Comparison of ENCODE assay signal across 8 cellular contexts in the genomic region with DNA sequence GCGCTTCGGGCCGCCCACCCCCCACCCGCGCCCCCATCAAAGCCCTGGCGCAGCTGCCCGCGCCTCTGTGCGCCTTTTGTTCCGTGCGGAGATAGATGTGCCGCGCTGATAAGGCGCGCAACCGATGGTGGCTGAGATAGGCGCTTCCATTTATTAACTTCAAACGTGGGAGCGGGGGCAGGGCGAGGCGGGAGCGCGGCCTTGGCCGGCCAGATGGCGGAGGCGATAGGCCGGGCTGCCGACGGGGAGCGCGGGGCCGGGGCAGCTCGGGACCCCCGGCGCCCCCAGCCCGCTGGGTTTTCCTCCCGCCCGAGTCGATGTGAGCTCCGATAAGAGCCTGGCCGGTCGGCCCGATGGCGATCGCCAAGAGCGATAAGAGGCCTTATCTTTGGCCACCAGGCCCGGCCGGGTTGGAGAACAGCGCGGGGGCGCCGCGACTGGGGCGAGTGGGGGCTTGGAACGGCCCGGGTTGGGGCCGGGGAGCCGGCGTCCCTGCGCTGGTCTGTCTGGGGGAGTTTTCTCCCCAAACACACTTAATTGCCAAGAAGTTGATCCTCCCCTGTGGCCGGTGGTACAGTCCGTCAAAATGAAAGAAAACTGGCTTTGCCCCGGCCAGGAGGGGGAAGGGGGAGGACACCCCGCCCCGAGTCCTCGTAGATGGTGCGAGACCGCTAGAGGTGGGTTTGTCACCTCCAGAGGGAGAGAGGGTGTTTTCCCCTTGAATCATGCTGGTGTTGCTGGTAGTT. TPM values are rescaled to one million over a fixed set of nuclear protein-coding genes. Genes with fewer than 3 reads are reported as not detected.
A peak's percentile ranks its signal among the peaks of the same experiment; 100 is the strongest.
DNase-seq lines count a peak whose midpoint lies in the region; ATAC-seq and TF ChIP-seq lines count a peak whose summit lies in the region.

No MANE protein-coding gene starts in this region.

- H3K27me3 ChIP-seq in psoas muscle (ENCODE audit: insufficient read depth in 3 of 3, low read length in 2 of 3) = peaks cover 0 to 41% (median 15%) of the 10 kb centered on the region in 3 donors
- H3K27me3 ChIP-seq in vagina = no peaks in the 10 kb centered on the region

- H3K27ac ChIP-seq in psoas muscle = no peak overlapping the region
- peak overlapping the region; percentile 65 for H3K27ac ChIP-seq in vagina

- in situ Hi-C loops in ACHN (cut with HindIII; ENCODE audit: low pct_ligation_motif_present, low pct_unique_long_range_greater_than_20kb, low sequenced_read_pairs) = no loop called here

- H3K36me3 ChIP-seq in psoas muscle (ENCODE audit: insufficient read depth in 1 of 2, low read depth in 1 of 2) (no peaks in the 10 kb centered on the region), vagina (no peaks in the 10 kb centered on the region)

- intact Hi-C loops in psoas muscle (cut with DNase I) (no loop called here), vagina (cut with DNase I) (no loop called here)

- 2 to 6% (median 3%) methylated on average over 54 to 68 of the region's 68 CpGs for WGBS in psoas muscle, 3 donors

- H3K4me3 ChIP-seq in psoas muscle = peak overlapping the region; percentile 68
- peak overlapping the region; percentile 57 to 80 for H3K4me3 ChIP-seq in vagina

- ATAC-seq in GM18870 (IDR thresholded peaks at IDR 0.05; ENCODE audit: unreplicated experiment) (peak; percentile 39), psoas muscle (no peak)

- DNase-seq in ACHN (peak; percentile 69), NCI-H146 (lab: John Stamatoyannopoulos, UW) (peak; percentile 80), activated T-cell treated with anti-CD3 and anti-CD28 coated beads for 24 hours (ENCODE audit: low read depth) (peak; percentile 74), fibroblast of gingiva (ENCODE audit: low read depth) (peak; percentile 38), psoas muscle (no peak), vagina (ENCODE audit: extremely low spot score in 2 of 2) (no peak), pons (ENCODE audit: low spot score) (no peak)

- TF ChIP-seq CTCF in psoas muscle (IDR thresholded peaks at IDR 0.05) = no peak
- no peak for TF ChIP-seq CTCF in vagina (IDR thresholded peaks at IDR 0.05)

- H3K4me1 ChIP-seq in psoas muscle (peaks cover 13% of the 10 kb centered on the region), vagina (peaks cover 31% of the 10 kb centered on the region)

- TF ChIP-seq POLR2A in vagina (IDR thresholded peaks at IDR 0.05) = no peak

- H3K9me3 ChIP-seq in psoas muscle = no peaks in the 10 kb centered on the region
- H3K9me3 ChIP-seq in vagina = no peaks in the 10 kb centered on the region

RNA-seq across cellular contexts. Expression of gene ZFPM1, which starts 2.7 kb away (rescaled TPM):
- total RNA-seq in psoas muscle (1 to 10 TPM; 2.3 to 2.9 (median 2.6) TPM), vagina (1.7 TPM)
- polyA plus RNA-seq in psoas muscle = 1 to 10 TPM in 1 of 3 donors, under 1 TPM in 2; 0.43 to 1.4 (median 0.56) TPM

Comparison
In these comparisons a context has a peak if more than half of its experiments do, and no peak if none do; other contexts are left out.
1. DNase-seq: peak in ACHN (single experiment), NCI-H146 (single experiment), activated T-cell treated with anti-CD3 and anti-CD28 coated beads for 24 hours (single experiment) and fibroblast of gingiva (single experiment); none in psoas muscle (0 of 2), vagina (0 of 2) and pons (single experiment).